ENCODE assay signal across 15 cellular contexts in the genomic region with DNA sequence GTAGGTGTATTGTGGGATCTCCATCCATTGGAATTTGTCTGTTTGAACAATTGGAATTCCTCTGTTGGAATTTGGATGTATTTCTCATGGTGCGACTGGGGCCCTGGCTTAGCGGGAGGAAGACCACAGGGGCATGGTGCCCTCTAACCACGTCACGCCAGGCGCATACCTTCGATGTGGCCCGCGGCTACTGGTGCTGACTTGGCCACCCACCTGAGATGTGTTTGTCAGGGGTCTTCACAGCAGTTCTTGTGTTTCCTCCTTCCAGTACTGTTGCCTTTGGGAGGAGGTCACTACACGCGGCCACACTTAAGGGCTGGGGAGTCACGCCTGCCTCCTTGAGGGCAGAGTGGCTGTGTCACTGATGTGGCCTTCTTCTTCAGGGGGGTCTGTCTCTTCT.
"Had no signal": no experiment of that assay in that cellular context is flagged by ENCODE, and none has a peak within 500 bp of the region (broad histone marks: within the 10 kb centered on the region; RNA-seq: fewer than 3 reads in every experiment).

No MANE protein-coding gene starts in this region.

- H3K27ac ChIP-seq: gastroesophageal sphincter, hepatocyte, SJSA1, upper lobe of left lung had no signal

- H3K4me3 ChIP-seq: gastroesophageal sphincter, hepatocyte, SJSA1, smooth muscle cell, upper lobe of left lung had no signal

- H3K4me3 Mint-ChIP-seq: activated CD8-positive, alpha-beta T cell treated with anti-CD3 and anti-CD28 coated beads for 36 hours; activated naive CD8-positive, alpha-beta T cell treated with anti-CD3 and anti-CD28 coated beads, Interleukin-2, amount 10 ng/mL, durations not matched to agents 7 days and 5 days; activated T-cell treated with anti-CD3 and anti-CD28 coated beads, Interleukin-2, amount 50 U/mL, for 72 hours; stimulated activated naive CD8-positive, alpha-beta T cell treated with anti-CD3 and anti-CD28 coated beads, Interleukin-15, Interleukin-2, amounts not matched to agents 100 ng/mL and 50 ng/mL, for 24 hours; WTC11 had no signal

- H3K36me3 Mint-ChIP-seq: activated naive CD8-positive, alpha-beta T cell treated with anti-CD3 and anti-CD28 coated beads, Interleukin-2, amount 10 ng/mL, durations not matched to agents 7 days and 5 days; WTC11 had no signal

- H3K9me3 ChIP-seq: gastroesophageal sphincter, SJSA1, upper lobe of left lung had no signal

- H3K36me3 ChIP-seq: gastroesophageal sphincter, SJSA1, upper lobe of left lung had no signal

- H3K27ac Mint-ChIP-seq: activated CD8-positive, alpha-beta T cell treated with anti-CD3 and anti-CD28 coated beads for 36 hours; activated naive CD8-positive, alpha-beta T cell treated with anti-CD3 and anti-CD28 coated beads, Interleukin-2, amount 10 ng/mL, durations not matched to agents 7 days and 5 days; activated T-cell treated with anti-CD3 and anti-CD28 coated beads, Interleukin-2, amount 50 U/mL, for 72 hours; stimulated activated naive CD8-positive, alpha-beta T cell treated with anti-CD3 and anti-CD28 coated beads, Interleukin-15, Interleukin-2, amounts not matched to agents 100 ng/mL and 50 ng/mL, for 24 hours; WTC11 had no signal

- H3K27me3 Mint-ChIP-seq: activated CD8-positive, alpha-beta T cell treated with anti-CD3 and anti-CD28 coated beads for 36 hours; stimulated activated naive CD8-positive, alpha-beta T cell treated with anti-CD3 and anti-CD28 coated beads, Interleukin-15, Interleukin-2, amounts not matched to agents 100 ng/mL and 50 ng/mL, for 24 hours had no signal

- DNase-seq: activated CD4-positive, alpha-beta T cell treated with anti-CD3 and anti-CD28 coated beads for 48 hours; activated CD8-positive, alpha-beta memory T cell treated with anti-CD3 and anti-CD28 coated beads, Interleukin-2, amount 50 U/mL, for 4 hours; activated CD8-positive, alpha-beta T cell treated with anti-CD3 and anti-CD28 coated beads for 36 hours; activated gamma-delta T cell treated with Interleukin-2 at 50 U/mL for 16 hours; activated naive CD8-positive, alpha-beta T cell treated with anti-CD3 and anti-CD28 coated beads, Interleukin-2, amount 10 ng/mL, durations not matched to agents 7 days and 5 days; activated T-cell treated with anti-CD3 and anti-CD28 coated beads, Interleukin-2, amount 50 U/mL, for 72 hours; islet precursor cell; SW 1271; upper lobe of left lung had no signal

- ATAC-seq: activated CD8-positive, alpha-beta T cell treated with anti-CD3 and anti-CD28 coated beads for 36 hours; activated T-cell treated with anti-CD3 and anti-CD28 coated beads, Interleukin-2, amount 50 U/mL, for 72 hours; gastroesophageal sphincter had no signal

- H3K27me3 ChIP-seq: gastroesophageal sphincter, hepatocyte, SJSA1, upper lobe of left lung had no signal

- H3K9me3 Mint-ChIP-seq: activated CD8-positive, alpha-beta T cell treated with anti-CD3 and anti-CD28 coated beads for 36 hours; activated naive CD8-positive, alpha-beta T cell treated with anti-CD3 and anti-CD28 coated beads, Interleukin-2, amount 10 ng/mL, durations not matched to agents 7 days and 5 days; activated T-cell treated with anti-CD3 and anti-CD28 coated beads, Interleukin-2, amount 50 U/mL, for 72 hours; stimulated activated naive CD8-positive, alpha-beta T cell treated with anti-CD3 and anti-CD28 coated beads, Interleukin-15, Interleukin-2, amounts not matched to agents 100 ng/mL and 50 ng/mL, for 24 hours; WTC11 had no signal
